ENCODE assay signal across 8 cellular contexts in the genomic region with DNA sequence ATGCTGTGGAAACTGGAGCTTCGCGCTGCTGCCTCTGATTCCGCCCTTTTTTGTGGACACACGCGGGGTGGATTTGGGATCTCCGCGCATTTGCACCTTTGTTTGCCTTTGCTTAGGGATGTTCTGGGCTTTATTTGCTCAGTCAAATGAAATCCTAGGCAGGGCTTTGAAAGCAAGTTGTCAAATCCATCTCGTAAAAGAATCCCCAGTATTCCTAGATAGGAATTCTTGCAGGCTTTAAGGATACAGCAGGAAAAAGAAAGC. TPM values are rescaled to one million over a fixed set of nuclear protein-coding genes. Genes with fewer than 3 reads are reported as not detected.
DNase-seq lines count a peak whose midpoint lies in the region; ATAC-seq and TF ChIP-seq lines count a peak whose summit lies in the region.

No MANE protein-coding gene starts in this region.

- H4K20me1 ChIP-seq in neural progenitor cell (ENCODE audit: low read depth) = peaks cover 14% of the 10 kb centered on the region

- DNase-seq in CD14-positive monocyte (ENCODE audit: low spot score) (no peak), NCI-H526 (lab: John Stamatoyannopoulos, UW) (peak; percentile 86 to 90), neural progenitor cell (ENCODE audit: low spot score) (no peak), NCI-H2227 treated with DMSO at 0.1 percent for 48 hours (lab: John Stamatoyannopoulos, UW) (no peak), SHP77 (lab: John Stamatoyannopoulos, UW) (no peak)
- no peak for DNase-seq in effector memory CD8-positive, alpha-beta T cell

- peaks cover 27% of the 10 kb centered on the region for H3K4me1 ChIP-seq in neural progenitor cell

- peaks cover 29% of the 10 kb centered on the region for H3F3A ChIP-seq in neural progenitor cell (ENCODE audit: low read depth)

- H3K4me1 Mint-ChIP-seq in CD14-positive monocyte (peaks cover 42% of the 10 kb centered on the region), neural progenitor cell (peaks cover 39% of the 10 kb centered on the region)
- H3K4me1 Mint-ChIP-seq in effector memory CD8-positive, alpha-beta T cell (ENCODE audit: low read depth in 2 of 2) = peaks cover 28 to 54% of the 10 kb centered on the region in 2 donors

- H3K27me3 ChIP-seq in neural progenitor cell = no peaks in the 10 kb centered on the region

- H3K36me3 Mint-ChIP-seq in CD14-positive monocyte (peaks cover 0 to 6% of the 10 kb centered on the region in 2 donors), neural progenitor cell (peaks cover 8% of the 10 kb centered on the region)
- peaks cover 10% of the 10 kb centered on the region for H3K36me3 Mint-ChIP-seq in effector memory CD8-positive, alpha-beta T cell (ENCODE audit: insufficient read depth)

- H3K36me3 ChIP-seq in neural progenitor cell = no peaks in the 10 kb centered on the region

- H3K27me3 Mint-ChIP-seq in CD14-positive monocyte (ENCODE audit: low read depth in 3 of 3) = peaks cover 0 to 5% (median 0%) of the 10 kb centered on the region in 3 donors
- no peaks in the 10 kb centered on the region for H3K27me3 Mint-ChIP-seq in effector memory CD8-positive, alpha-beta T cell
- peaks cover 3% of the 10 kb centered on the region for H3K27me3 Mint-ChIP-seq in neural progenitor cell (ENCODE audit: insufficient read depth, low read depth)

- TF ChIP-seq CTCF in CD14-positive monocyte (IDR thresholded peaks at IDR 0.05) (no peak), neural progenitor cell (IDR thresholded peaks at IDR 0.05) (no peak)

- H3K9ac ChIP-seq in neural progenitor cell = peak overlapping the region; percentile 44

- peak overlapping the region; percentile 99 to 100 (median 99) for H3K27ac Mint-ChIP-seq in CD14-positive monocyte
- H3K27ac Mint-ChIP-seq in effector memory CD8-positive, alpha-beta T cell = peak overlapping the region; percentile 98
- H3K27ac Mint-ChIP-seq in neural progenitor cell = peak overlapping the region; percentile 95

- peak overlapping the region; percentile 95 for H3K27ac ChIP-seq in neural progenitor cell

- no peak for ATAC-seq in effector memory CD8-positive, alpha-beta T cell (replicated peaks)
- no peak for ATAC-seq in GM21723 (IDR thresholded peaks at IDR 0.05; ENCODE audit: unreplicated experiment)
- ATAC-seq in GM21576 (IDR thresholded peaks at IDR 0.05; ENCODE audit: unreplicated experiment) = no peak

- H2AFZ ChIP-seq in neural progenitor cell (replicated peaks) = peak overlapping the region; percentile 98

- H3K4me2 ChIP-seq in neural progenitor cell = peak overlapping the region; percentile 78

- peaks cover 48% of the 10 kb centered on the region for H3K79me2 ChIP-seq in neural progenitor cell (ENCODE audit: low read depth)

- H3K4me3 ChIP-seq in neural progenitor cell = peak overlapping the region; percentile 84

- H3K9me3 Mint-ChIP-seq in CD14-positive monocyte (no peaks in the 10 kb centered on the region), neural progenitor cell (no peaks in the 10 kb centered on the region)
- no peaks in the 10 kb centered on the region for H3K9me3 Mint-ChIP-seq in effector memory CD8-positive, alpha-beta T cell

- intact Hi-C loops in CD14-positive monocyte (cut with micrococcal nuclease) = loop anchor here (5.0 to 10.0 kb wide), 5 partner anchors 277 to 1131 kb away; a partner anchor contains a TSS

- H3K4me3 Mint-ChIP-seq in CD14-positive monocyte (peak overlapping the region; percentile 94 to 98), neural progenitor cell (peak overlapping the region; percentile 94)
- peak overlapping the region; percentile 91 to 94 for H3K4me3 Mint-ChIP-seq in effector memory CD8-positive, alpha-beta T cell

- no peaks in the 10 kb centered on the region for H3K9me3 ChIP-seq in neural progenitor cell (ENCODE audit: low read depth)

RNA-seq across cellular contexts. Expression of a gene that starts 0.4 kb away (rescaled TPM):
- 1 to 10 TPM; 3.9 to 5.2 TPM for polyA plus RNA-seq in CD14-positive monocyte
- total RNA-seq in neural progenitor cell (ENCODE audit: low replicate concordance) = 34.6 and 68.0 TPM in 2 replicates

RNA-seq across cellular contexts. Expression of a gene that starts 1.1 kb away (rescaled TPM):
- polyA plus RNA-seq in CD14-positive monocyte = 1 to 10 TPM; 1.8 to 3.1 TPM
- 31.4 and 40.8 TPM in 2 replicates for total RNA-seq in neural progenitor cell (ENCODE audit: low replicate concordance)

Comparison
In these comparisons a context has a peak if more than half of its experiments do, and no peak if none do; other contexts are left out.
1. DNase-seq: peak in NCI-H526 (2 of 2); none in CD14-positive monocyte (single experiment), effector memory CD8-positive, alpha-beta T cell (0 of 3), neural progenitor cell (single experiment), NCI-H2227 treated with DMSO at 0.1 percent for 48 hours (single experiment) and SHP77 (0 of 2).
2. Peak in every context shown above with its lines, with median percentiles within 50 percentile points of each other: H3K27ac Mint-ChIP-seq and H3K4me3 Mint-ChIP-seq.